ENCODE assay signal across 2 cellular contexts in genomic region chr11:14288189-14288935, GRCh38.
TF ChIP-seq lines count a peak whose summit lies in the region.

No MANE protein-coding gene starts in this region.

TF ChIP-seq in liver, 16 proteins besides CTCF, POLR2A, EP300 and RAD21 (continued from another document):
- TF ChIP-seq, protein P1, sequence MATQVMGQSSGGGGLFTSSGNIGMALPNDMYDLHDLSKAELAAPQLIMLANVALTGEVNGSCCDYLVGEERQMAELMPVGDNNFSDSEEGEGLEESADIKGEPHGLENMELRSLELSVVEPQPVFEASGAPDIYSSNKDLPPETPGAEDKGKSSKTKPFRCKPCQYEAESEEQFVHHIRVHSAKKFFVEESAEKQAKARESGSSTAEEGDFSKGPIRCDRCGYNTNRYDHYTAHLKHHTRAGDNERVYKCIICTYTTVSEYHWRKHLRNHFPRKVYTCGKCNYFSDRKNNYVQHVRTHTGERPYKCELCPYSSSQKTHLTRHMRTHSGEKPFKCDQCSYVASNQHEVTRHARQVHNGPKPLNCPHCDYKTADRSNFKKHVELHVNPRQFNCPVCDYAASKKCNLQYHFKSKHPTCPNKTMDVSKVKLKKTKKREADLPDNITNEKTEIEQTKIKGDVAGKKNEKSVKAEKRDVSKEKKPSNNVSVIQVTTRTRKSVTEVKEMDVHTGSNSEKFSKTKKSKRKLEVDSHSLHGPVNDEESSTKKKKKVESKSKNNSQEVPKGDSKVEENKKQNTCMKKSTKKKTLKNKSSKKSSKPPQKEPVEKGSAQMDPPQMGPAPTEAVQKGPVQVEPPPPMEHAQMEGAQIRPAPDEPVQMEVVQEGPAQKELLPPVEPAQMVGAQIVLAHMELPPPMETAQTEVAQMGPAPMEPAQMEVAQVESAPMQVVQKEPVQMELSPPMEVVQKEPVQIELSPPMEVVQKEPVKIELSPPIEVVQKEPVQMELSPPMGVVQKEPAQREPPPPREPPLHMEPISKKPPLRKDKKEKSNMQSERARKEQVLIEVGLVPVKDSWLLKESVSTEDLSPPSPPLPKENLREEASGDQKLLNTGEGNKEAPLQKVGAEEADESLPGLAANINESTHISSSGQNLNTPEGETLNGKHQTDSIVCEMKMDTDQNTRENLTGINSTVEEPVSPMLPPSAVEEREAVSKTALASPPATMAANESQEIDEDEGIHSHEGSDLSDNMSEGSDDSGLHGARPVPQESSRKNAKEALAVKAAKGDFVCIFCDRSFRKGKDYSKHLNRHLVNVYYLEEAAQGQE (IDR thresholded peaks at IDR 0.05) = no peak
- TF ChIP-seq RXRA (IDR thresholded peaks at IDR 0.05) = peak in 1 of 2 donors; percentile 4

TF ChIP-seq in HepG2, 621 proteins besides CTCF, POLR2A, EP300 and RAD21 (continued from another document):
- TF ChIP-seq, protein P2, sequence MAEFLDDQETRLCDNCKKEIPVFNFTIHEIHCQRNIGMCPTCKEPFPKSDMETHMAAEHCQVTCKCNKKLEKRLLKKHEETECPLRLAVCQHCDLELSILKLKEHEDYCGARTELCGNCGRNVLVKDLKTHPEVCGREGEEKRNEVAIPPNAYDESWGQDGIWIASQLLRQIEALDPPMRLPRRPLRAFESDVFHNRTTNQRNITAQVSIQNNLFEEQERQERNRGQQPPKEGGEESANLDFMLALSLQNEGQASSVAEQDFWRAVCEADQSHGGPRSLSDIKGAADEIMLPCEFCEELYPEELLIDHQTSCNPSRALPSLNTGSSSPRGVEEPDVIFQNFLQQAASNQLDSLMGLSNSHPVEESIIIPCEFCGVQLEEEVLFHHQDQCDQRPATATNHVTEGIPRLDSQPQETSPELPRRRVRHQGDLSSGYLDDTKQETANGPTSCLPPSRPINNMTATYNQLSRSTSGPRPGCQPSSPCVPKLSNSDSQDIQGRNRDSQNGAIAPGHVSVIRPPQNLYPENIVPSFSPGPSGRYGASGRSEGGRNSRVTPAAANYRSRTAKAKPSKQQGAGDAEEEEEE (CRISPR knock-in tag; IDR thresholded peaks at IDR 0.05; ENCODE audit: borderline replicate concordance) = no peak
- TF ChIP-seq, protein P3, sequence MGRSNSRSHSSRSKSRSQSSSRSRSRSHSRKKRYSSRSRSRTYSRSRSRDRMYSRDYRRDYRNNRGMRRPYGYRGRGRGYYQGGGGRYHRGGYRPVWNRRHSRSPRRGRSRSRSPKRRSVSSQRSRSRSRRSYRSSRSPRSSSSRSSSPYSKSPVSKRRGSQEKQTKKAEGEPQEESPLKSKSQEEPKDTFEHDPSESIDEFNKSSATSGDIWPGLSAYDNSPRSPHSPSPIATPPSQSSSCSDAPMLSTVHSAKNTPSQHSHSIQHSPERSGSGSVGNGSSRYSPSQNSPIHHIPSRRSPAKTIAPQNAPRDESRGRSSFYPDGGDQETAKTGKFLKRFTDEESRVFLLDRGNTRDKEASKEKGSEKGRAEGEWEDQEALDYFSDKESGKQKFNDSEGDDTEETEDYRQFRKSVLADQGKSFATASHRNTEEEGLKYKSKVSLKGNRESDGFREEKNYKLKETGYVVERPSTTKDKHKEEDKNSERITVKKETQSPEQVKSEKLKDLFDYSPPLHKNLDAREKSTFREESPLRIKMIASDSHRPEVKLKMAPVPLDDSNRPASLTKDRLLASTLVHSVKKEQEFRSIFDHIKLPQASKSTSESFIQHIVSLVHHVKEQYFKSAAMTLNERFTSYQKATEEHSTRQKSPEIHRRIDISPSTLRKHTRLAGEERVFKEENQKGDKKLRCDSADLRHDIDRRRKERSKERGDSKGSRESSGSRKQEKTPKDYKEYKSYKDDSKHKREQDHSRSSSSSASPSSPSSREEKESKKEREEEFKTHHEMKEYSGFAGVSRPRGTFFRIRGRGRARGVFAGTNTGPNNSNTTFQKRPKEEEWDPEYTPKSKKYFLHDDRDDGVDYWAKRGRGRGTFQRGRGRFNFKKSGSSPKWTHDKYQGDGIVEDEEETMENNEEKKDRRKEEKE (IDR thresholded peaks at IDR 0.05) = no peak
- TF ChIP-seq, protein P4, sequence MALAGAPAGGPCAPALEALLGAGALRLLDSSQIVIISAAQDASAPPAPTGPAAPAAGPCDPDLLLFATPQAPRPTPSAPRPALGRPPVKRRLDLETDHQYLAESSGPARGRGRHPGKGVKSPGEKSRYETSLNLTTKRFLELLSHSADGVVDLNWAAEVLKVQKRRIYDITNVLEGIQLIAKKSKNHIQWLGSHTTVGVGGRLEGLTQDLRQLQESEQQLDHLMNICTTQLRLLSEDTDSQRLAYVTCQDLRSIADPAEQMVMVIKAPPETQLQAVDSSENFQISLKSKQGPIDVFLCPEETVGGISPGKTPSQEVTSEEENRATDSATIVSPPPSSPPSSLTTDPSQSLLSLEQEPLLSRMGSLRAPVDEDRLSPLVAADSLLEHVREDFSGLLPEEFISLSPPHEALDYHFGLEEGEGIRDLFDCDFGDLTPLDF (CRISPR knock-in tag; IDR thresholded peaks at IDR 0.05) = no peak
- TF ChIP-seq, protein P5, sequence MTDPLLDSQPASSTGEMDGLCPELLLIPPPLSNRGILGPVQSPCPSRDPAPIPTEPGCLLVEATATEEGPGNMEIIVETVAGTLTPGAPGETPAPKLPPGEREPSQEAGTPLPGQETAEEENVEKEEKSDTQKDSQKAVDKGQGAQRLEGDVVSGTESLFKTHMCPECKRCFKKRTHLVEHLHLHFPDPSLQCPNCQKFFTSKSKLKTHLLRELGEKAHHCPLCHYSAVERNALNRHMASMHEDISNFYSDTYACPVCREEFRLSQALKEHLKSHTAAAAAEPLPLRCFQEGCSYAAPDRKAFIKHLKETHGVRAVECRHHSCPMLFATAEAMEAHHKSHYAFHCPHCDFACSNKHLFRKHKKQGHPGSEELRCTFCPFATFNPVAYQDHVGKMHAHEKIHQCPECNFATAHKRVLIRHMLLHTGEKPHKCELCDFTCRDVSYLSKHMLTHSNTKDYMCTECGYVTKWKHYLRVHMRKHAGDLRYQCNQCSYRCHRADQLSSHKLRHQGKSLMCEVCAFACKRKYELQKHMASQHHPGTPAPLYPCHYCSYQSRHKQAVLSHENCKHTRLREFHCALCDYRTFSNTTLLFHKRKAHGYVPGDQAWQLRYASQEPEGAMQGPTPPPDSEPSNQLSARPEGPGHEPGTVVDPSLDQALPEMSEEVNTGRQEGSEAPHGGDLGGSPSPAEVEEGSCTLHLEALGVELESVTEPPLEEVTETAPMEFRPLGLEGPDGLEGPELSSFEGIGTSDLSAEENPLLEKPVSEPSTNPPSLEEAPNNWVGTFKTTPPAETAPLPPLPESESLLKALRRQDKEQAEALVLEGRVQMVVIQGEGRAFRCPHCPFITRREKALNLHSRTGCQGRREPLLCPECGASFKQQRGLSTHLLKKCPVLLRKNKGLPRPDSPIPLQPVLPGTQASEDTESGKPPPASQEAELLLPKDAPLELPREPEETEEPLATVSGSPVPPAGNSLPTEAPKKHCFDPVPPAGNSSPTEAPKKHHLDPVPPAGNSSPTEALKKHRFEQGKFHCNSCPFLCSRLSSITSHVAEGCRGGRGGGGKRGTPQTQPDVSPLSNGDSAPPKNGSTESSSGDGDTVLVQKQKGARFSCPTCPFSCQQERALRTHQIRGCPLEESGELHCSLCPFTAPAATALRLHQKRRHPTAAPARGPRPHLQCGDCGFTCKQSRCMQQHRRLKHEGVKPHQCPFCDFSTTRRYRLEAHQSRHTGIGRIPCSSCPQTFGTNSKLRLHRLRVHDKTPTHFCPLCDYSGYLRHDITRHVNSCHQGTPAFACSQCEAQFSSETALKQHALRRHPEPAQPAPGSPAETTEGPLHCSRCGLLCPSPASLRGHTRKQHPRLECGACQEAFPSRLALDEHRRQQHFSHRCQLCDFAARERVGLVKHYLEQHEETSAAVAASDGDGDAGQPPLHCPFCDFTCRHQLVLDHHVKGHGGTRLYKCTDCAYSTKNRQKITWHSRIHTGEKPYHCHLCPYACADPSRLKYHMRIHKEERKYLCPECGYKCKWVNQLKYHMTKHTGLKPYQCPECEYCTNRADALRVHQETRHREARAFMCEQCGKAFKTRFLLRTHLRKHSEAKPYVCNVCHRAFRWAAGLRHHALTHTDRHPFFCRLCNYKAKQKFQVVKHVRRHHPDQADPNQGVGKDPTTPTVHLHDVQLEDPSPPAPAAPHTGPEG (CRISPR knock-in tag; IDR thresholded peaks at IDR 0.05) = no peak
- TF ChIP-seq, protein P6, sequence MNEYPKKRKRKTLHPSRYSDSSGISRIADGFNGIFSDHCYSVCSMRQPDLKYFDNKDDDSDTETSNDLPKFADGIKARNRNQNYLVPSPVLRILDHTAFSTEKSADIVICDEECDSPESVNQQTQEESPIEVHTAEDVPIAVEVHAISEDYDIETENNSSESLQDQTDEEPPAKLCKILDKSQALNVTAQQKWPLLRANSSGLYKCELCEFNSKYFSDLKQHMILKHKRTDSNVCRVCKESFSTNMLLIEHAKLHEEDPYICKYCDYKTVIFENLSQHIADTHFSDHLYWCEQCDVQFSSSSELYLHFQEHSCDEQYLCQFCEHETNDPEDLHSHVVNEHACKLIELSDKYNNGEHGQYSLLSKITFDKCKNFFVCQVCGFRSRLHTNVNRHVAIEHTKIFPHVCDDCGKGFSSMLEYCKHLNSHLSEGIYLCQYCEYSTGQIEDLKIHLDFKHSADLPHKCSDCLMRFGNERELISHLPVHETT (CRISPR knock-in tag; conservative IDR thresholded peaks at IDR 0.05) = no peak
- TF ChIP-seq, protein P7, sequence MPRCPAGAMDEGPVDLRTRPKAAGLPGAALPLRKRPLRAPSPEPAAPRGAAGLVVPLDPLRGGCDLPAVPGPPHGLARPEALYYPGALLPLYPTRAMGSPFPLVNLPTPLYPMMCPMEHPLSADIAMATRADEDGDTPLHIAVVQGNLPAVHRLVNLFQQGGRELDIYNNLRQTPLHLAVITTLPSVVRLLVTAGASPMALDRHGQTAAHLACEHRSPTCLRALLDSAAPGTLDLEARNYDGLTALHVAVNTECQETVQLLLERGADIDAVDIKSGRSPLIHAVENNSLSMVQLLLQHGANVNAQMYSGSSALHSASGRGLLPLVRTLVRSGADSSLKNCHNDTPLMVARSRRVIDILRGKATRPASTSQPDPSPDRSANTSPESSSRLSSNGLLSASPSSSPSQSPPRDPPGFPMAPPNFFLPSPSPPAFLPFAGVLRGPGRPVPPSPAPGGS (CRISPR knock-in tag; IDR thresholded peaks at IDR 0.05) = no peak
- no peak for TF ChIP-seq KAT2B (IDR thresholded peaks at IDR 0.05; ENCODE audit: borderline replicate concordance, low read depth, low read length)
- no peak for TF ChIP-seq HMG20A (CRISPR knock-in tag; IDR thresholded peaks at IDR 0.05; ENCODE audit: borderline replicate concordance)
- TF ChIP-seq SRSF9 (IDR thresholded peaks at IDR 0.05; ENCODE audit: borderline replicate concordance, insufficient read depth, low read depth, low read length, poor library complexity, severe bottlenecking) = no peak
- TF ChIP-seq TBX2 (CRISPR knock-in tag; IDR thresholded peaks at IDR 0.05; ENCODE audit: borderline replicate concordance) = no peak
- no peak for TF ChIP-seq ARNT (IDR thresholded peaks at IDR 0.05)
- no peak for TF ChIP-seq ZNF547 (CRISPR knock-in tag; IDR thresholded peaks at IDR 0.05)
- TF ChIP-seq ASH2L (IDR thresholded peaks at IDR 0.05; ENCODE audit: insufficient read length, low read depth, low read length) = no peak
- no peak for TF ChIP-seq ZNF589 (CRISPR knock-in tag; conservative IDR thresholded peaks at IDR 0.05)
- no peak for TF ChIP-seq ZNF143 (CRISPR knock-in tag; IDR thresholded peaks at IDR 0.05)
- no peak for TF ChIP-seq HNRNPH1 (optimal IDR thresholded peaks at IDR 0.05; ENCODE audit: low read depth, low read length)
- no peak for TF ChIP-seq LRRFIP1 (CRISPR knock-in tag; conservative IDR thresholded peaks at IDR 0.05)
- no peak for TF ChIP-seq TSC22D2 (CRISPR knock-in tag; IDR thresholded peaks at IDR 0.05; ENCODE audit: borderline replicate concordance)
